20 cellular contexts compared by ENCODE assay signal in genomic region chr13:112836940-112837339, GRCh38.
DNase-seq lines count a peak whose midpoint lies in the region; ATAC-seq and TF ChIP-seq lines count a peak whose summit lies in the region.
"Had no signal": no experiment of that assay in that cellular context is flagged by ENCODE, and none has a peak within 500 bp of the region (broad histone marks: within the 10 kb centered on the region; RNA-seq: fewer than 3 reads in every experiment).

No MANE protein-coding gene starts in this region.

- POLR2A ChIA-PET in WTC11 (lab: Charles Lee), result no interaction called here

- no peak for DNase-seq in WTC11 (ENCODE audit: low spot score)
- peak in 1 of 10 donors; percentile 33 for DNase-seq in dorsolateral prefrontal cortex
- DNase-seq in neural crest cell (ENCODE audit: low read depth, low spot score), result no peak
- DNase-seq in stimulated activated effector memory CD8-positive, alpha-beta T cell treated with anti-CD3 and anti-CD28 coated beads, Interleukin-12 subunit alpha, Interleukin-12 subunit beta, amount 100 ng/mL, for 72 hours (ENCODE audit: low spot score in 2 of 2), result no peak
- DNase-seq in T-helper 2 cell, result no peak
- no peak for DNase-seq in stimulated activated naive CD8-positive, alpha-beta T cell treated with anti-CD3 and anti-CD28 coated beads, Interleukin-15, amount 100 ng/mL, for 72 hours
- no peak for DNase-seq in mesendoderm
- no peak for DNase-seq in C1 segment of cervical spinal cord (lab: John Stamatoyannopoulos, UW)
- DNase-seq: Calu3; CD8-positive, alpha-beta T cell; Karpas-422; NCI-H1436; NCI-H187 treated with DMSO at 0.1 percent for 48 hours; NCI-H446 treated with DMSO at 0.1 percent for 48 hours; NCI-H526 treated with DMSO at 0.1 percent for 48 hours; OCI-M1; Right ventricle myocardium superior had no signal

- H4K5ac ChIP-seq in mesendoderm (ENCODE audit: low read length), result no peak overlapping the region

- no peak overlapping the region for H4K8ac ChIP-seq in mesendoderm (ENCODE audit: low read depth, low read length)

- WGBS in mesendoderm (ENCODE audit: extremely low coverage, insufficient coverage, low lambda C conversion rate), result no CpG with 5 or more reads among the region's 12 CpGs

- H3K4me3 ChIP-seq in dorsolateral prefrontal cortex, result peak overlapping the region in 38 of 59 donors; percentile 1 to 45 (median 32)
- H3K4me3 ChIP-seq in mesendoderm (ENCODE audit: low read length), result no peak overlapping the region
- H3K4me3 ChIP-seq: BLaER1 treated with 17β-estradiol and CSF1 and Interleukin-3, amounts not matched to agents 10 nM and 100 nM; SK-N-MC had no signal

- no peak overlapping the region for H2BK5ac ChIP-seq in mesendoderm (ENCODE audit: low read length)

- peak overlapping the region in 4 of 59 donors; percentile 1 to 26 (median 12) for H3K27ac ChIP-seq in dorsolateral prefrontal cortex
- H3K27ac ChIP-seq in mesendoderm (ENCODE audit: low read depth, low read length), result no peak overlapping the region
- H3K27ac ChIP-seq: BLaER1 treated with 17β-estradiol and CSF1 and Interleukin-3, amounts not matched to agents 10 nM and 100 nM; SK-N-MC had no signal

- no peak overlapping the region for H3K18ac ChIP-seq in mesendoderm (ENCODE audit: low read length)

- no peak overlapping the region for H2BK15ac ChIP-seq in mesendoderm (replicated peaks; ENCODE audit: low read depth)

- H3K36me3 Mint-ChIP-seq in WTC11, result peaks cover 65% of the 10 kb centered on the region
- H3K36me3 Mint-ChIP-seq in neural crest cell (ENCODE audit: low read depth), result peaks cover 25% of the 10 kb centered on the region
- peaks cover 55% of the 10 kb centered on the region for H3K36me3 Mint-ChIP-seq in stimulated activated effector memory CD8-positive, alpha-beta T cell treated with anti-CD3 and anti-CD28 coated beads, Interleukin-12 subunit alpha, Interleukin-12 subunit beta, amount 100 ng/mL, for 72 hours

- H3K9ac ChIP-seq in mesendoderm (ENCODE audit: low read length), result no peak overlapping the region
- H3K9ac ChIP-seq: BLaER1 treated with 17β-estradiol and CSF1 and Interleukin-3, amounts not matched to agents 10 nM and 100 nM had no signal

- H3K27me3 Mint-ChIP-seq in WTC11 (ENCODE audit: low read depth), result no peaks in the 10 kb centered on the region
- no peaks in the 10 kb centered on the region for H3K27me3 Mint-ChIP-seq in neural crest cell (ENCODE audit: low read depth)
- no peaks in the 10 kb centered on the region for H3K27me3 Mint-ChIP-seq in stimulated activated naive CD8-positive, alpha-beta T cell treated with anti-CD3 and anti-CD28 coated beads, Interleukin-15, amount 100 ng/mL, for 72 hours
- H3K27me3 Mint-ChIP-seq: IgD-negative memory B cell had no signal

- H3K27me3 ChIP-seq in dorsolateral prefrontal cortex (no peaks in the 10 kb centered on the region), mesendoderm (ENCODE audit: insufficient read depth, low read length, poor library complexity) (no peaks in the 10 kb centered on the region)
- H3K27me3 ChIP-seq: BLaER1 treated with 17β-estradiol and CSF1 and Interleukin-3, amounts not matched to agents 10 nM and 100 nM had no signal

- no peak overlapping the region for H3K4me3 Mint-ChIP-seq in WTC11
- no peak overlapping the region for H3K4me3 Mint-ChIP-seq in neural crest cell
- H3K4me3 Mint-ChIP-seq in stimulated activated effector memory CD8-positive, alpha-beta T cell treated with anti-CD3 and anti-CD28 coated beads, Interleukin-12 subunit alpha, Interleukin-12 subunit beta, amount 100 ng/mL, for 72 hours, result no peak overlapping the region
- H3K4me3 Mint-ChIP-seq in stimulated activated naive CD8-positive, alpha-beta T cell treated with anti-CD3 and anti-CD28 coated beads, Interleukin-15, amount 100 ng/mL, for 72 hours, result no peak overlapping the region
- H3K4me3 Mint-ChIP-seq: CD8-positive, alpha-beta T cell; IgD-negative memory B cell had no signal

- H2BK120ac ChIP-seq in mesendoderm (ENCODE audit: low read depth, low read length), result no peak overlapping the region

- no peak overlapping the region for H3K4me2 ChIP-seq in mesendoderm (ENCODE audit: low read length)
- H3K4me2 ChIP-seq: BLaER1 treated with 17β-estradiol and CSF1 and Interleukin-3, amounts not matched to agents 10 nM and 100 nM had no signal

- no peaks in the 10 kb centered on the region for H3K79me2 ChIP-seq in mesendoderm (ENCODE audit: control insufficient read depth, insufficient read depth, low read length)

- no peaks in the 10 kb centered on the region for H3K4me1 Mint-ChIP-seq in WTC11
- H3K4me1 Mint-ChIP-seq in neural crest cell, result no peaks in the 10 kb centered on the region
- no peaks in the 10 kb centered on the region for H3K4me1 Mint-ChIP-seq in stimulated activated effector memory CD8-positive, alpha-beta T cell treated with anti-CD3 and anti-CD28 coated beads, Interleukin-12 subunit alpha, Interleukin-12 subunit beta, amount 100 ng/mL, for 72 hours
- no peaks in the 10 kb centered on the region for H3K4me1 Mint-ChIP-seq in stimulated activated naive CD8-positive, alpha-beta T cell treated with anti-CD3 and anti-CD28 coated beads, Interleukin-15, amount 100 ng/mL, for 72 hours
- H3K4me1 Mint-ChIP-seq: IgD-negative memory B cell had no signal

- H3K9me3 Mint-ChIP-seq in WTC11 (no peaks in the 10 kb centered on the region), neural crest cell (no peaks in the 10 kb centered on the region)
- H3K9me3 Mint-ChIP-seq in stimulated activated effector memory CD8-positive, alpha-beta T cell treated with anti-CD3 and anti-CD28 coated beads, Interleukin-12 subunit alpha, Interleukin-12 subunit beta, amount 100 ng/mL, for 72 hours, result no peaks in the 10 kb centered on the region
- no peaks in the 10 kb centered on the region for H3K9me3 Mint-ChIP-seq in stimulated activated naive CD8-positive, alpha-beta T cell treated with anti-CD3 and anti-CD28 coated beads, Interleukin-15, amount 100 ng/mL, for 72 hours
- H3K9me3 Mint-ChIP-seq: CD8-positive, alpha-beta T cell; IgD-negative memory B cell had no signal

- H3K79me1 ChIP-seq in mesendoderm (ENCODE audit: low read length), result no peaks in the 10 kb centered on the region

- H3K27ac Mint-ChIP-seq in WTC11, result peak overlapping the region; percentile 23; the same call in 1 of the 2 replicates
- H3K27ac Mint-ChIP-seq in neural crest cell (ENCODE audit: unreplicated experiment), result peak overlapping the region; percentile 81
- H3K27ac Mint-ChIP-seq in stimulated activated effector memory CD8-positive, alpha-beta T cell treated with anti-CD3 and anti-CD28 coated beads, Interleukin-12 subunit alpha, Interleukin-12 subunit beta, amount 100 ng/mL, for 72 hours, result peak overlapping the region; percentile 78
- peak overlapping the region in 1 of 2 donors; percentile 69 for H3K27ac Mint-ChIP-seq in stimulated activated naive CD8-positive, alpha-beta T cell treated with anti-CD3 and anti-CD28 coated beads, Interleukin-15, amount 100 ng/mL, for 72 hours
- H3K27ac Mint-ChIP-seq: CD8-positive, alpha-beta T cell; IgD-negative memory B cell had no signal

- no peak overlapping the region for H3K56ac ChIP-seq in mesendoderm (ENCODE audit: low read length)

- TF ChIP-seq CTCF in WTC11 (IDR thresholded peaks at IDR 0.05), result no peak
- TF ChIP-seq CTCF in dorsolateral prefrontal cortex (IDR thresholded peaks at IDR 0.05 in 54 of 56, conservative IDR thresholded peaks at IDR 0.05 in 2 of 56; ENCODE audit: low read depth in 1 of 56, partially characterized antibody in 56 of 56), result no peak
- no peak for TF ChIP-seq CTCF in neural crest cell (conservative IDR thresholded peaks at IDR 0.05)

- H3K23ac ChIP-seq in mesendoderm (ENCODE audit: low read length), result no peak overlapping the region

- no peak overlapping the region for H2AK5ac ChIP-seq in mesendoderm (ENCODE audit: low read length)

- no peak overlapping the region for H3K4ac ChIP-seq in mesendoderm (ENCODE audit: low read depth, low read length)

- ATAC-seq in WTC11, result no peak
- ATAC-seq in stimulated activated effector memory CD8-positive, alpha-beta T cell treated with anti-CD3 and anti-CD28 coated beads, Interleukin-12 subunit alpha, Interleukin-12 subunit beta, amount 100 ng/mL, for 72 hours, result no peak
- ATAC-seq in stimulated activated naive CD8-positive, alpha-beta T cell treated with anti-CD3 and anti-CD28 coated beads, Interleukin-15, amount 100 ng/mL, for 72 hours, result no peak
- ATAC-seq: CD8-positive, alpha-beta T cell had no signal

- H3K4me1 ChIP-seq in mesendoderm (ENCODE audit: control insufficient read depth, low read depth, low read length), result no peaks in the 10 kb centered on the region

- CTCF ChIA-PET in WTC11 (lab: Charles Lee), result interaction anchor here (1.0 kb wide), 1 partner anchor 38 kb away, joined by 3 read pairs; no protein-coding TSS in a partner anchor

- peaks cover 7% of the 10 kb centered on the region for H3K36me3 ChIP-seq in mesendoderm (ENCODE audit: control insufficient read depth, insufficient read depth, low read length)

- intact Hi-C loops in dorsolateral prefrontal cortex (cut with DNase I), result no loop called here

TF ChIP-seq in WTC11, 78 proteins besides CTCF, POLR2A, EP300 and RAD21 (continues in another document):
- TF ChIP-seq IRF2 (CRISPR knock-in tag; IDR thresholded peaks at IDR 0.05; ENCODE audit: borderline replicate concordance, low read depth) (no peak), SMAD3 (CRISPR knock-in tag; IDR thresholded peaks at IDR 0.05; ENCODE audit: borderline replicate concordance) (no peak), ZNF512 (CRISPR knock-in tag; IDR thresholded peaks at IDR 0.05; ENCODE audit: borderline replicate concordance) (no peak), KAT7 (CRISPR knock-in tag; IDR thresholded peaks at IDR 0.05; ENCODE audit: borderline replicate concordance) (no peak), E2F1 (CRISPR knock-in tag; IDR thresholded peaks at IDR 0.05) (no peak)
